ENCODE assay signal across 20 cellular contexts in genomic region chr1:204476563-204476962, GRCh38. TPM values are rescaled to one million over a fixed set of nuclear protein-coding genes. Genes with fewer than 3 reads are reported as not detected.
DNase-seq lines count a peak whose midpoint lies in the region; ATAC-seq and TF ChIP-seq lines count a peak whose summit lies in the region.
"Had no signal": no experiment of that assay in that cellular context is flagged by ENCODE, and none has a peak within 500 bp of the region (broad histone marks: within the 10 kb centered on the region; RNA-seq: fewer than 3 reads in every experiment).

No MANE protein-coding gene starts in this region.

- H3K4me1 ChIP-seq in MM.1S (ENCODE audit: low read length): no peaks in the 10 kb centered on the region

- H3K4me2 ChIP-seq in MM.1S (ENCODE audit: low read depth, low read length): no peak overlapping the region

- H3F3A ChIP-seq in MM.1S (ENCODE audit: insufficient read depth, low read length): no peaks in the 10 kb centered on the region

- H3K4me3 ChIP-seq in MM.1S (ENCODE audit: low read length): no peak overlapping the region
- H3K4me3 ChIP-seq: ovary, testis had no signal

- no peaks in the 10 kb centered on the region for H3K27me3 Mint-ChIP-seq in stimulated activated naive B cell treated with anti-CD40 and anti-IgM and Interleukin-4, amounts not matched to agents 10 μg/mL and 1 μg/mL and 100 μg/mL, for 72 hours
- H3K27me3 Mint-ChIP-seq in naive thymus-derived CD8-positive, alpha-beta T cell: no peaks in the 10 kb centered on the region
- H3K27me3 Mint-ChIP-seq: activated CD8-positive, alpha-beta memory T cell treated with anti-CD3 and anti-CD28 coated beads, Interleukin-2, amount 10 ng/mL, durations not matched to agents 7 days and 5 days had no signal

- no peaks in the 10 kb centered on the region for H3K27me3 ChIP-seq in MM.1S (replicated peaks; ENCODE audit: insufficient read depth, low read length)
- H3K27me3 ChIP-seq: ovary, testis had no signal

- intact Hi-C loops in posterior cingulate gyrus (cut with DNase I): no loop called here

- H3K36me3 ChIP-seq in MM.1S (replicated peaks; ENCODE audit: insufficient read depth, low read length): no peaks in the 10 kb centered on the region
- H3K36me3 ChIP-seq: ovary had no signal

- H3K27ac Mint-ChIP-seq in stimulated activated naive B cell treated with anti-CD40 and anti-IgM and Interleukin-4, amounts not matched to agents 10 μg/mL and 1 μg/mL and 100 μg/mL, for 72 hours: peak overlapping the region; percentile 89
- peak overlapping the region in 2 of 10 donors; percentile 11 to 29 for H3K27ac Mint-ChIP-seq in naive thymus-derived CD8-positive, alpha-beta T cell
- H3K27ac Mint-ChIP-seq: T-helper 1 cell treated with Interleukin-12 subunit alpha and Interleukin-12 subunit beta and Interleukin-4 antibody, amounts not matched to agents 30 μg/mL and 1 μg/mL, for 36 hours had no signal

- no peaks in the 10 kb centered on the region for H3K9me3 Mint-ChIP-seq in stimulated activated naive B cell treated with anti-CD40 and anti-IgM and Interleukin-4, amounts not matched to agents 10 μg/mL and 1 μg/mL and 100 μg/mL, for 72 hours
- H3K9me3 Mint-ChIP-seq in naive thymus-derived CD8-positive, alpha-beta T cell: no peaks in the 10 kb centered on the region
- H3K9me3 Mint-ChIP-seq: T-helper 1 cell treated with Interleukin-12 subunit alpha and Interleukin-12 subunit beta and Interleukin-4 antibody, amounts not matched to agents 30 μg/mL and 1 μg/mL, for 36 hours had no signal

- no peaks in the 10 kb centered on the region for H3K79me2 ChIP-seq in MM.1S (ENCODE audit: low read length)

- no peaks in the 10 kb centered on the region for H3K9me2 ChIP-seq in MM.1S (replicated peaks; ENCODE audit: insufficient read depth, low read length)

- no peaks in the 10 kb centered on the region for H3K9me3 ChIP-seq in MM.1S (replicated peaks; ENCODE audit: insufficient read depth, low read length)
- H3K9me3 ChIP-seq: ovary, testis had no signal

- no peaks in the 10 kb centered on the region for H4K20me1 ChIP-seq in MM.1S (ENCODE audit: insufficient read depth, low read length)

- no peak overlapping the region for H3K4me3 Mint-ChIP-seq in stimulated activated naive B cell treated with anti-CD40 and anti-IgM and Interleukin-4, amounts not matched to agents 10 μg/mL and 1 μg/mL and 100 μg/mL, for 72 hours
- no peak overlapping the region for H3K4me3 Mint-ChIP-seq in naive thymus-derived CD8-positive, alpha-beta T cell
- H3K4me3 Mint-ChIP-seq: activated CD8-positive, alpha-beta memory T cell treated with anti-CD3 and anti-CD28 coated beads, Interleukin-2, amount 10 ng/mL, durations not matched to agents 7 days and 5 days; T-helper 1 cell treated with Interleukin-12 subunit alpha and Interleukin-12 subunit beta and Interleukin-4 antibody, amounts not matched to agents 30 μg/mL and 1 μg/mL, for 36 hours had no signal

- no peak overlapping the region for H3K27ac ChIP-seq in MM.1S (ENCODE audit: low read length)
- peak overlapping the region; percentile 71 for H3K27ac ChIP-seq in cingulate gyrus (ENCODE audit: low read depth, low read length)
- H3K27ac ChIP-seq: ovary had no signal

- H3K36me3 Mint-ChIP-seq in stimulated activated naive B cell treated with anti-CD40 and anti-IgM and Interleukin-4, amounts not matched to agents 10 μg/mL and 1 μg/mL and 100 μg/mL, for 72 hours: peaks cover 19 to 48% of the 10 kb centered on the region in 2 donors
- peaks cover 0 to 19% (median 3%) of the 10 kb centered on the region in 3 donors for H3K36me3 Mint-ChIP-seq in naive thymus-derived CD8-positive, alpha-beta T cell

- DNase-seq in GDM1 (lab: John Stamatoyannopoulos, UW): peak; percentile 22
- no peak for DNase-seq in MM.1S
- DNase-seq in stimulated activated naive B cell treated with anti-CD40 and anti-IgM and Interleukin-4, amounts not matched to agents 10 μg/mL and 1 μg/mL and 100 μg/mL, for 72 hours: no peak
- no peak for DNase-seq in posterior cingulate gyrus
- no peak for DNase-seq in naive thymus-derived CD8-positive, alpha-beta T cell
- DNase-seq: activated CD8-positive, alpha-beta memory T cell treated with anti-CD3 and anti-CD28 coated beads, Interleukin-2, amount 10 ng/mL, durations not matched to agents 7 days and 5 days; activated effector memory CD4-positive, alpha-beta T cell treated with anti-CD3 and anti-CD28 coated beads, Interleukin-2, amount 50 U/mL, for 16 hours; AML-193; kidney; NCI-H1417 treated with DMSO at 0.1 percent for 48 hours; NCI-H345; ovary; SHP77 treated with DMSO at 0.1 percent for 48 hours; stimulated activated CD4-positive, alpha-beta T cell treated with anti-CD3 and anti-CD28 coated beads, Interleukin-4, amount 100 ng/mL, for 1 hour; testis had no signal

- H2AFZ ChIP-seq in MM.1S (ENCODE audit: low read length): no peak overlapping the region

- POLR2A ChIA-PET in naive thymus-derived CD8-positive, alpha-beta T cell (lab: Charles Lee): no interaction called here

- ATAC-seq in stimulated activated naive B cell treated with anti-CD40 and anti-IgM and Interleukin-4, amounts not matched to agents 10 μg/mL and 1 μg/mL and 100 μg/mL, for 72 hours (replicated peaks): no peak
- ATAC-seq in HG02840 (IDR thresholded peaks at IDR 0.05; ENCODE audit: low FRiP score, unreplicated experiment) (no peak), HG03135 (IDR thresholded peaks at IDR 0.05; ENCODE audit: unreplicated experiment) (no peak)
- ATAC-seq in naive thymus-derived CD8-positive, alpha-beta T cell: no peak
- ATAC-seq: activated CD4-positive, CD25-positive, alpha-beta regulatory T cell treated with anti-CD3 and anti-CD28 coated beads, Interleukin-2, amount 50 U/mL, for 24 hours; activated CD8-positive, alpha-beta memory T cell treated with anti-CD3 and anti-CD28 coated beads, Interleukin-2, amount 10 ng/mL, durations not matched to agents 7 days and 5 days had no signal

- H3K4me1 Mint-ChIP-seq in stimulated activated naive B cell treated with anti-CD40 and anti-IgM and Interleukin-4, amounts not matched to agents 10 μg/mL and 1 μg/mL and 100 μg/mL, for 72 hours: peaks cover 80 to 91% of the 10 kb centered on the region in 2 donors
- H3K4me1 Mint-ChIP-seq in naive thymus-derived CD8-positive, alpha-beta T cell: peaks cover 45 to 86% (median 76%) of the 10 kb centered on the region in 4 donors

- TF ChIP-seq CTCF in MM.1S (IDR thresholded peaks at IDR 0.05; ENCODE audit: low read length): 0 out of 2 replicates have a peak, but pooled peaks have one; percentile 14

- no peak overlapping the region for H3K9ac ChIP-seq in MM.1S (ENCODE audit: low read length)

RNA-seq across cellular contexts. Expression of gene PIK3C2B, which starts 18.0 kb away (rescaled TPM):
- 10 to 100 TPM; 39.5 to 40.1 TPM for total RNA-seq in naive thymus-derived CD8-positive, alpha-beta T cell
- 1 to 10 TPM; 1.3 to 2.6 (median 1.8) TPM for polyA plus RNA-seq in naive thymus-derived CD8-positive, alpha-beta T cell

RNA-seq across cellular contexts. Expression of gene MDM4, which starts 39.6 kb away (rescaled TPM):
- total RNA-seq in naive thymus-derived CD8-positive, alpha-beta T cell: 100 to 1,000 TPM; 243 to 272 TPM
- 10 to 100 TPM; 10.0 to 23.1 (median 10.7) TPM for polyA plus RNA-seq in naive thymus-derived CD8-positive, alpha-beta T cell
